In the genomic region with DNA sequence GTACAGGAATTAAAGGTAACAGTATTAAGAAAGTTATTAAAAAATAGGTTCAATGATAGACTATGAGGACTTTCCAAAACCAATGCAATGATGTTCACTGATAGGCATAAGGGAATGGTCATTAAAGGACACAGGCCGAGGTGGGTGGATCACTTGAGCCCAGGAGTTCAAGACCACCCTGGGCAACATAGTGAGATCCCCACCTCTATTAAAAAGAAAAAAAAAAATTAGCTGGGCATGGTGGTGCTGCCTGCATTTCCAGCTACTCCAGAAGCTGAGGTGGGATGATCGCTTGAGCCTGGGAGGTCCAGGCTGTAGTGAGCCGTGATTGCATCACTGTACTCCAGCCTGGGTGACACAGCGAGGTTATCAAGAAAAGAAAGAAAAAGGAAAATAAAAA, we compare ENCODE assay signal across 1 cellular context.
A peak's percentile ranks its signal among the peaks of the same experiment; 100 is the strongest.
TF ChIP-seq lines count a peak whose summit lies in the region.

No MANE protein-coding gene starts in this region.

TF ChIP-seq in K562, 482 proteins besides CTCF, POLR2A, EP300 and RAD21:
- TF ChIP-seq, protein P1, sequence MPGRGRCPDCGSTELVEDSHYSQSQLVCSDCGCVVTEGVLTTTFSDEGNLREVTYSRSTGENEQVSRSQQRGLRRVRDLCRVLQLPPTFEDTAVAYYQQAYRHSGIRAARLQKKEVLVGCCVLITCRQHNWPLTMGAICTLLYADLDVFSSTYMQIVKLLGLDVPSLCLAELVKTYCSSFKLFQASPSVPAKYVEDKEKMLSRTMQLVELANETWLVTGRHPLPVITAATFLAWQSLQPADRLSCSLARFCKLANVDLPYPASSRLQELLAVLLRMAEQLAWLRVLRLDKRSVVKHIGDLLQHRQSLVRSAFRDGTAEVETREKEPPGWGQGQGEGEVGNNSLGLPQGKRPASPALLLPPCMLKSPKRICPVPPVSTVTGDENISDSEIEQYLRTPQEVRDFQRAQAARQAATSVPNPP (IDR thresholded peaks at IDR 0.05; ENCODE audit: borderline replicate concordance, insufficient read depth, insufficient read length), result no peak
- TF ChIP-seq, protein P2, sequence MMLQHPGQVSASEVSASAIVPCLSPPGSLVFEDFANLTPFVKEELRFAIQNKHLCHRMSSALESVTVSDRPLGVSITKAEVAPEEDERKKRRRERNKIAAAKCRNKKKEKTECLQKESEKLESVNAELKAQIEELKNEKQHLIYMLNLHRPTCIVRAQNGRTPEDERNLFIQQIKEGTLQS (IDR thresholded peaks at IDR 0.05), result peak; percentile 43
- TF ChIP-seq, protein P2 (CRISPR knock-in tag; conservative IDR thresholded peaks at IDR 0.05), result no peak
